In genomic region chr12:128617304-128617833, GRCh38 we compare ENCODE assay signal across 33 cellular contexts.
"Had no signal": no experiment of that assay in that cellular context is flagged by ENCODE, and none has a peak within 500 bp of the region (broad histone marks: within the 10 kb centered on the region; RNA-seq: fewer than 3 reads in every experiment).

No MANE protein-coding gene starts in this region.

- H3K9me3 Mint-ChIP-seq: activated B cell treated with CpG ODN at 0.5 μM for 24 hours; activated CD8-positive, alpha-beta T cell treated with anti-CD3 and anti-CD28 coated beads for 36 hours; activated naive CD4-positive, alpha-beta T cell treated with anti-CD3 and anti-CD28 coated beads for 36 hours; activated naive CD4-positive, alpha-beta T cell treated with anti-CD3 and anti-CD28 coated beads, Interleukin-2, amount 50 U/mL, for 24 hours; activated naive CD8-positive, alpha-beta T cell treated with anti-CD3 and anti-CD28 coated beads for 36 hours; activated naive CD8-positive, alpha-beta T cell treated with anti-CD3 and anti-CD28 coated beads, Interleukin-2, amount 50 U/mL, for 24 hours; activated T-helper 1 cell treated with anti-CD3 and anti-CD28 coated beads, Interleukin-12 subunit alpha, Interleukin-12 subunit beta, Interleukin-2, Interleukin-4 antibody, amounts not matched to agents 30 ng/mL and 10 ng/mL and 1 ng/mL, durations not matched to agents 14 hours and 24 hours and 36 hours; effector memory CD8-positive, alpha-beta T cell had no signal

- H3K36me3 Mint-ChIP-seq: activated naive CD4-positive, alpha-beta T cell treated with anti-CD3 and anti-CD28 coated beads, Interleukin-2, amount 50 U/mL, for 24 hours; activated naive CD8-positive, alpha-beta T cell treated with anti-CD3 and anti-CD28 coated beads for 36 hours had no signal

- H3K27me3 ChIP-seq: adrenal gland, body of pancreas had no signal

- H3K4me1 Mint-ChIP-seq: activated B cell treated with CpG ODN at 0.5 μM for 24 hours; activated naive CD4-positive, alpha-beta T cell treated with anti-CD3 and anti-CD28 coated beads, Interleukin-2, amount 50 U/mL, for 24 hours; activated naive CD8-positive, alpha-beta T cell treated with anti-CD3 and anti-CD28 coated beads for 36 hours; activated naive CD8-positive, alpha-beta T cell treated with anti-CD3 and anti-CD28 coated beads, Interleukin-2, amount 50 U/mL, for 24 hours; T-helper 17 cell had no signal

- H3K4me3 ChIP-seq: adrenal gland, body of pancreas had no signal

- H3K4me3 Mint-ChIP-seq: activated B cell treated with CpG ODN at 0.5 μM for 24 hours; activated CD8-positive, alpha-beta T cell treated with anti-CD3 and anti-CD28 coated beads for 36 hours; activated naive CD4-positive, alpha-beta T cell treated with anti-CD3 and anti-CD28 coated beads for 36 hours; activated naive CD4-positive, alpha-beta T cell treated with anti-CD3 and anti-CD28 coated beads, Interleukin-2, amount 50 U/mL, for 24 hours; activated naive CD8-positive, alpha-beta T cell treated with anti-CD3 and anti-CD28 coated beads for 36 hours; activated naive CD8-positive, alpha-beta T cell treated with anti-CD3 and anti-CD28 coated beads, Interleukin-2, amount 50 U/mL, for 24 hours; activated T-helper 1 cell treated with anti-CD3 and anti-CD28 coated beads, Interleukin-12 subunit alpha, Interleukin-12 subunit beta, Interleukin-2, Interleukin-4 antibody, amounts not matched to agents 30 ng/mL and 10 ng/mL and 1 ng/mL, durations not matched to agents 14 hours and 24 hours and 36 hours; effector memory CD8-positive, alpha-beta T cell; T-helper 17 cell; T-helper 2 cell treated with Interferon-gamma antibody and Interleukin-4, amounts not matched to agents 5 μg/mL and 100 μg/mL, for 36 hours had no signal

- DNase-seq: activated B cell treated with CpG ODN at 0.5 μM for 24 hours; activated CD4-positive, alpha-beta T cell treated with anti-CD3 and anti-CD28 coated beads for 48 hours; activated CD4-positive, alpha-beta T cell treated with anti-CD3 and anti-CD28 coated beads, Interleukin-2, amount 50 U/mL, for 1 hour; activated CD4-positive, alpha-beta T cell treated with anti-CD3 and anti-CD28 coated beads, Interleukin-2, amount 50 U/mL, for 48 hours; activated CD8-positive, alpha-beta memory T cell treated with anti-CD3 and anti-CD28 coated beads for 24 hours; activated CD8-positive, alpha-beta T cell treated with anti-CD3 and anti-CD28 coated beads for 36 hours; activated effector memory CD4-positive, alpha-beta T cell treated with anti-CD3 and anti-CD28 coated beads, Interleukin-2, amount 50 U/mL, for 16 hours; activated naive CD4-positive, alpha-beta T cell treated with anti-CD3 and anti-CD28 coated beads for 36 hours; activated naive CD8-positive, alpha-beta T cell treated with anti-CD3 and anti-CD28 coated beads for 36 hours; activated naive CD8-positive, alpha-beta T cell treated with anti-CD3 and anti-CD28 coated beads, Interleukin-2, amount 50 U/mL, for 24 hours; activated T-cell treated with anti-CD3 and anti-CD28 coated beads, Interleukin-2, amount 50 U/mL, for 1 hour; activated T-cell treated with anti-CD3 and anti-CD28 coated beads, Interleukin-2, amount 50 U/mL, for 48 hours; adrenal gland; amygdala; aorta; body of pancreas; caudate nucleus; cortex of kidney; dermis blood vessel endothelial cell; effector CD4-positive, alpha-beta T cell; effector memory CD8-positive, alpha-beta T cell; foreskin fibroblast; head of caudate nucleus; T-helper 1 cell; T-helper 17 cell; T1000; WERI-Rb-1 had no signal

- H3K4me1 ChIP-seq: adrenal gland, body of pancreas had no signal

- H3K36me3 ChIP-seq: adrenal gland, WERI-Rb-1 had no signal

- H3K9me3 ChIP-seq: adrenal gland, body of pancreas had no signal

- H3K27me3 Mint-ChIP-seq: activated B cell treated with CpG ODN at 0.5 μM for 24 hours; activated CD8-positive, alpha-beta T cell treated with anti-CD3 and anti-CD28 coated beads for 36 hours; activated naive CD4-positive, alpha-beta T cell treated with anti-CD3 and anti-CD28 coated beads, Interleukin-2, amount 50 U/mL, for 24 hours; activated naive CD8-positive, alpha-beta T cell treated with anti-CD3 and anti-CD28 coated beads for 36 hours; T-helper 17 cell had no signal

- H3K27ac Mint-ChIP-seq: activated B cell treated with CpG ODN at 0.5 μM for 24 hours; activated CD8-positive, alpha-beta T cell treated with anti-CD3 and anti-CD28 coated beads for 36 hours; activated naive CD4-positive, alpha-beta T cell treated with anti-CD3 and anti-CD28 coated beads for 36 hours; activated naive CD4-positive, alpha-beta T cell treated with anti-CD3 and anti-CD28 coated beads, Interleukin-2, amount 50 U/mL, for 24 hours; activated naive CD8-positive, alpha-beta T cell treated with anti-CD3 and anti-CD28 coated beads for 36 hours; activated naive CD8-positive, alpha-beta T cell treated with anti-CD3 and anti-CD28 coated beads, Interleukin-2, amount 50 U/mL, for 24 hours; activated T-helper 1 cell treated with anti-CD3 and anti-CD28 coated beads, Interleukin-12 subunit alpha, Interleukin-12 subunit beta, Interleukin-2, Interleukin-4 antibody, amounts not matched to agents 30 ng/mL and 10 ng/mL and 1 ng/mL, durations not matched to agents 14 hours and 24 hours and 36 hours; activated T-helper 2 cell treated with anti-CD3 and anti-CD28 coated beads, Interferon-gamma antibody, Interleukin-2, Interleukin-4, amounts not matched to agents 10 μg/mL and 5 μg/mL and 100 μg/mL, durations not matched to agents 14 hours and 24 hours and 36 hours; effector memory CD8-positive, alpha-beta T cell; T-helper 17 cell; T-helper 2 cell treated with Interferon-gamma antibody and Interleukin-4, amounts not matched to agents 5 μg/mL and 100 μg/mL, for 36 hours had no signal

- ATAC-seq: activated CD4-positive, CD25-positive, alpha-beta regulatory T cell treated with anti-CD3 and anti-CD28 coated beads, Interleukin-2, amount 50 U/mL, for 24 hours; activated CD8-positive, alpha-beta T cell treated with anti-CD3 and anti-CD28 coated beads for 36 hours; activated naive CD8-positive, alpha-beta T cell treated with anti-CD3 and anti-CD28 coated beads, Interleukin-2, amount 50 U/mL, for 24 hours; body of pancreas; effector memory CD8-positive, alpha-beta T cell; esophagus mucosa; T-helper 17 cell had no signal

- H3K27ac ChIP-seq: adrenal gland, body of pancreas, WERI-Rb-1 had no signal
